8 cellular contexts compared by ENCODE assay signal in the genomic region with DNA sequence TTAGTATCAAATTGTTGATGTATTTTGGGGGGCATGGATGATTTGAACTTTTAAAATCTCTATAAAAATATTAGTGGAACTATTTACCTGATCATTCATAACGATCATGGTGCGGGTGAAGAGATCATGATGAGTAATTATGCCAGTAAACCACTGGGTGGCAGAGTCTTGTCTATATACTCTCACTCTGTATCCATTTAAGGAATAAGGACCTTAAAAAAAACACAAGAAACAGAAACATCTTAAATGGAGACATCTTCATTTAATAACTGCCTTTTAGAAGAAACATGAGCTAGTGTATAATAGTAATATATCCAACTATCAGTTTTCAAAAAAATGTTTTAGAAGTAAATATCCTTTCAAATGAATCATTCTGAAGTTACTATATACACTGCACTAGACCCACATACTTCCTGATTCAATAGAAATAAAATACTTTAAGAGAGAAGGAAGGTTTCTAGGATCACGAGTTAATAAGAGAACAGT.
DNase-seq lines count a peak whose midpoint lies in the region; ATAC-seq and TF ChIP-seq lines count a peak whose summit lies in the region.

No MANE protein-coding gene starts in this region.

- H3K27ac ChIP-seq in tibial artery, result no peak overlapping the region

- in situ Hi-C loops in T47D (cut with HindIII; ENCODE audit: low pct_unique_long_range_greater_than_20kb, low sequenced_read_pairs), result no loop called here

- H3K36me3 ChIP-seq in kidney epithelial cell (ENCODE audit: control insufficient read depth, insufficient read depth, low read length) (peaks cover 3% of the 10 kb centered on the region), tibial artery (peaks cover 0 to 13% (median 12%) of the 10 kb centered on the region in 3 donors)

- H3K27me3 ChIP-seq in kidney epithelial cell (ENCODE audit: control insufficient read depth, insufficient read depth, low read length) (no peaks in the 10 kb centered on the region), tibial artery (no peaks in the 10 kb centered on the region)

- DNase-seq in DMS79 (lab: John Stamatoyannopoulos, UW) (peak; percentile 4), NCI-H748 treated with DMSO at 0.1 percent for 48 hours (lab: John Stamatoyannopoulos, UW) (peak; percentile 28), T47D (ENCODE audit: low read depth in 1 of 2, low spot score in 1 of 2) (peak; percentile 7 to 75), kidney epithelial cell (ENCODE audit: low read depth) (peak; percentile 12), tibial artery (no peak), NCI-H226 (no peak)

- intact Hi-C loops in tibial artery (cut with DNase I; ENCODE audit: low total_unique reads), result loop anchor here (5.0 to 10.0 kb wide), 3 partner anchors 248 to 505 kb away; a partner anchor contains a TSS

- peaks cover 0 to 16% (median 0%) of the 10 kb centered on the region in 4 donors for H3K4me1 ChIP-seq in tibial artery

- no peaks in the 10 kb centered on the region for H3K9me3 ChIP-seq in tibial artery

- TF ChIP-seq CTCF in kidney epithelial cell (IDR thresholded peaks at IDR 0.05; ENCODE audit: insufficient read depth, low read length, poor library complexity, severe bottlenecking) (peak; percentile 57), tibial artery (IDR thresholded peaks at IDR 0.05) (peak; percentile 67 to 77)

- peak; percentile 86 for ATAC-seq in GM19035 (IDR thresholded peaks at IDR 0.05; ENCODE audit: unreplicated experiment)
- peak; percentile 74 for ATAC-seq in HG03196 (IDR thresholded peaks at IDR 0.05; ENCODE audit: unreplicated experiment)

- H3K4me3 ChIP-seq in kidney epithelial cell (ENCODE audit: low read depth, low read length) (no peak overlapping the region), tibial artery (no peak overlapping the region)

Comparison
In these comparisons a context has a peak if more than half of its experiments do, and no peak if none do; other contexts are left out.
1. DNase-seq: peak in DMS79 (single experiment), NCI-H748 treated with DMSO at 0.1 percent for 48 hours (single experiment), T47D (2 of 2) and kidney epithelial cell (single experiment); none in tibial artery (0 of 2) and NCI-H226 (single experiment).